ENCODE assay signal across 10 cellular contexts in genomic region chr7:134900430-134900876, GRCh38.
DNase-seq lines count a peak whose midpoint lies in the region; ATAC-seq and TF ChIP-seq lines count a peak whose summit lies in the region.
"Had no signal": no experiment of that assay in that cellular context is flagged by ENCODE, and none has a peak within 500 bp of the region (broad histone marks: within the 10 kb centered on the region; RNA-seq: fewer than 3 reads in every experiment).

No MANE protein-coding gene starts in this region.

- no peaks in the 10 kb centered on the region for H3K9me2 ChIP-seq in hepatocyte (replicated peaks; ENCODE audit: insufficient read depth)

- TF ChIP-seq CTCF in hepatocyte (IDR thresholded peaks at IDR 0.05; ENCODE audit: poor library complexity) = no peak

- peak overlapping the region; percentile 94 for H3K27ac ChIP-seq in hepatocyte

- H3K4me3 ChIP-seq in hepatocyte = no peak overlapping the region

- peaks cover 42% of the 10 kb centered on the region for H3K4me1 ChIP-seq in hepatocyte (ENCODE audit: insufficient read depth)

- no peaks in the 10 kb centered on the region for H3K9me3 ChIP-seq in hepatocyte (ENCODE audit: low read depth)

- no peaks in the 10 kb centered on the region for H3K27me3 ChIP-seq in hepatocyte

- H4K20me1 ChIP-seq in hepatocyte (ENCODE audit: insufficient read depth, poor library complexity, severe bottlenecking) = no peaks in the 10 kb centered on the region

- WGBS in hepatocyte (ENCODE audit: low lambda C conversion rate, missing lambda C conversion rate) = 93% methylated on average over 5 of the region's 5 CpGs

- ATAC-seq in GM18499 (IDR thresholded peaks at IDR 0.05; ENCODE audit: insufficient read depth, unreplicated experiment) = peak; percentile 86
- ATAC-seq in GM21526 (IDR thresholded peaks at IDR 0.05; ENCODE audit: low FRiP score, unreplicated experiment) = peak; percentile 85
- peak; percentile 72 for ATAC-seq in HG03280 (IDR thresholded peaks at IDR 0.05; ENCODE audit: unreplicated experiment)
- ATAC-seq: T-cell had no signal

- peaks cover 90% of the 10 kb centered on the region for H3K79me2 ChIP-seq in hepatocyte

- DNase-seq in hepatocyte (ENCODE audit: low spot score) (no peak), GM19238 (ENCODE audit: insufficient read length, low spot score) (no peak), NCI-H748 treated with DMSO at 0.1 percent for 48 hours (lab: John Stamatoyannopoulos, UW) (no peak)
- DNase-seq in stimulated activated CD4-positive, alpha-beta T cell treated with anti-CD3 and anti-CD28 coated beads, Interleukin-1b, Interleukin-23, amount 100 ng/mL, for 48 hours = no peak
- no peak for DNase-seq in activated CD4-positive, alpha-beta T cell treated with anti-CD3 and anti-CD28 coated beads for 48 hours
- DNase-seq: DMS79 treated with DMSO at 0.1 percent for 48 hours, T-cell had no signal

- no peaks in the 10 kb centered on the region for H3K36me3 ChIP-seq in hepatocyte (replicated peaks; ENCODE audit: insufficient read depth, low read depth)

- H3K4me2 ChIP-seq in hepatocyte = peak overlapping the region; percentile 63

- no peak overlapping the region for H2AFZ ChIP-seq in hepatocyte
